Comparison of ENCODE assay signal across 22 cellular contexts in genomic region chr6:2895072-2895471, GRCh38. TPM values are rescaled to one million over a fixed set of nuclear protein-coding genes. Genes with fewer than 3 reads are reported as not detected.
A peak's percentile ranks its signal among the peaks of the same experiment; 100 is the strongest.
DNase-seq lines count a peak whose midpoint lies in the region; ATAC-seq, FAIRE-seq and TF ChIP-seq lines count a peak whose summit lies in the region.
"Had no signal": no experiment of that assay in that cellular context is flagged by ENCODE, and none has a peak within 500 bp of the region (broad histone marks: within the 10 kb centered on the region; RNA-seq: fewer than 3 reads in every experiment).

No MANE protein-coding gene starts in this region.

- H3K27me3 ChIP-seq in DOHH2 (ENCODE audit: control insufficient read depth, low read length) = no peaks in the 10 kb centered on the region
- H3K27me3 ChIP-seq in endodermal cell (ENCODE audit: control insufficient read depth, insufficient read depth, low read length, poor library complexity, severe bottlenecking) = no peaks in the 10 kb centered on the region
- H3K27me3 ChIP-seq: MG63 had no signal

- ATAC-seq in GM19467 (IDR thresholded peaks at IDR 0.05; ENCODE audit: unreplicated experiment) = no peak
- ATAC-seq: HCT116 had no signal

- TF ChIP-seq CTCF in DOHH2 (IDR thresholded peaks at IDR 0.05; ENCODE audit: low read depth, low read length, poor library complexity, severe bottlenecking) = no peak
- no peak for TF ChIP-seq CTCF in endodermal cell (conservative IDR thresholded peaks at IDR 0.05)
- TF ChIP-seq CTCF in osteocyte (IDR thresholded peaks at IDR 0.05) = no peak

- H4K20me1 ChIP-seq in DOHH2 (ENCODE audit: control insufficient read depth, insufficient read depth, low read depth, low read length) = no peaks in the 10 kb centered on the region

- 92 to 97% methylated on average over 6 of the region's 6 CpGs for WGBS in endodermal cell (ENCODE audit: insufficient coverage in 1 of 2, insufficient read length in 1 of 2), 2 experiments

- H3K9me3 Mint-ChIP-seq in activated naive CD4-positive, alpha-beta T cell treated with anti-CD3 and anti-CD28 coated beads for 36 hours = no peaks in the 10 kb centered on the region
- H3K9me3 Mint-ChIP-seq in endodermal cell (no peaks in the 10 kb centered on the region), osteocyte (ENCODE audit: unreplicated experiment) (no peaks in the 10 kb centered on the region)

- DNase-seq in activated naive CD4-positive, alpha-beta T cell treated with anti-CD3 and anti-CD28 coated beads for 36 hours = no peak
- no peak for DNase-seq in activated naive CD4-positive, alpha-beta T cell treated with Interleukin-2 at 50 U/mL for 16 hours
- DNase-seq in endodermal cell (peak; percentile 31), osteocyte (ENCODE audit: extremely low spot score, unreplicated experiment) (peak; percentile 48), putamen (ENCODE audit: low spot score) (no peak), RCC 7860 (ENCODE audit: low spot score) (no peak)
- DNase-seq: DND-41, GOT3, Kasumi-1, MG63, NCI-H1048, NCI-H1436, NCI-H1930, NCI-H226, NCI-H524, PC-9 had no signal

- H3F3A ChIP-seq in DOHH2 (ENCODE audit: control insufficient read depth, insufficient read depth) = peaks cover 60% of the 10 kb centered on the region

- H3K27ac ChIP-seq in DOHH2 (ENCODE audit: low read depth, low read length) (peak overlapping the region; percentile 91; the same call in 1 of the 2 replicates), endodermal cell (ENCODE audit: low read depth, low read length) (no peak overlapping the region)
- H3K27ac ChIP-seq: BLaER1 treated with 17β-estradiol and CSF1 and Interleukin-3, amounts not matched to agents 10 nM and 100 nM; PC-9 had no signal

- no peak overlapping the region for H3K4me3 Mint-ChIP-seq in activated naive CD4-positive, alpha-beta T cell treated with anti-CD3 and anti-CD28 coated beads for 36 hours
- H3K4me3 Mint-ChIP-seq in endodermal cell (no peak overlapping the region), osteocyte (ENCODE audit: unreplicated experiment) (no peak overlapping the region)

- H3K27me3 Mint-ChIP-seq in activated naive CD4-positive, alpha-beta T cell treated with anti-CD3 and anti-CD28 coated beads for 36 hours (ENCODE audit: low read depth) = no peaks in the 10 kb centered on the region
- H3K27me3 Mint-ChIP-seq in endodermal cell (ENCODE audit: insufficient read depth) = no peaks in the 10 kb centered on the region
- H3K27me3 Mint-ChIP-seq in osteocyte (ENCODE audit: unreplicated experiment) = peaks cover 2% of the 10 kb centered on the region

- no peak for FAIRE-seq in RCC 7860 (lab: Jason Lieb, UNC)
- FAIRE-seq: G401.6, GM19239 had no signal

- no peaks in the 10 kb centered on the region for H3K9me3 ChIP-seq in DOHH2 (ENCODE audit: control insufficient read depth, insufficient read depth, low read length)
- no peaks in the 10 kb centered on the region for H3K9me3 ChIP-seq in endodermal cell (ENCODE audit: control insufficient read depth, low read length)
- H3K9me3 ChIP-seq: MG63 had no signal

- CTCF ChIA-PET in activated naive CD4-positive, alpha-beta T cell treated with anti-CD3 and anti-CD28 coated beads for 36 hours (lab: Charles Lee) = no interaction called here

- H3K36me3 Mint-ChIP-seq in activated naive CD4-positive, alpha-beta T cell treated with anti-CD3 and anti-CD28 coated beads for 36 hours (ENCODE audit: low read depth) = peaks cover 84% of the 10 kb centered on the region
- peaks cover 87% of the 10 kb centered on the region for H3K36me3 Mint-ChIP-seq in endodermal cell (ENCODE audit: low read depth)
- no peaks in the 10 kb centered on the region for H3K36me3 Mint-ChIP-seq in osteocyte (ENCODE audit: unreplicated experiment)

- H3K79me2 ChIP-seq in DOHH2 (ENCODE audit: control insufficient read depth, low read length) = peaks cover 80% of the 10 kb centered on the region

- H3K27ac Mint-ChIP-seq in activated naive CD4-positive, alpha-beta T cell treated with anti-CD3 and anti-CD28 coated beads for 36 hours = peak overlapping the region; percentile 96
- peak overlapping the region; percentile 64 for H3K27ac Mint-ChIP-seq in endodermal cell
- no peak overlapping the region for H3K27ac Mint-ChIP-seq in osteocyte (ENCODE audit: unreplicated experiment)

- peaks cover 93% of the 10 kb centered on the region for H3K36me3 ChIP-seq in DOHH2 (ENCODE audit: control insufficient read depth, low read length)
- H3K36me3 ChIP-seq in endodermal cell (ENCODE audit: control insufficient read depth, insufficient read depth, low read length) = peaks cover 96% of the 10 kb centered on the region
- H3K36me3 ChIP-seq: MG63 had no signal

- H3K4me3 ChIP-seq in DOHH2 (ENCODE audit: low read length) = no peak overlapping the region
- H3K4me3 ChIP-seq in endodermal cell (ENCODE audit: low read length) = no peak overlapping the region
- H3K4me3 ChIP-seq: BLaER1 treated with 17β-estradiol and CSF1 and Interleukin-3, amounts not matched to agents 10 nM and 100 nM; MG63; PC-9 had no signal

- no peak overlapping the region for H3K9ac ChIP-seq in endodermal cell (ENCODE audit: extremely low read depth, low read length, poor library complexity, severe bottlenecking)
- H3K9ac ChIP-seq: BLaER1 treated with 17β-estradiol and CSF1 and Interleukin-3, amounts not matched to agents 10 nM and 100 nM had no signal

- H3K4me2 ChIP-seq in DOHH2 (ENCODE audit: low read length) = no peak overlapping the region
- H3K4me2 ChIP-seq: PC-9 had no signal

- H3K4me1 Mint-ChIP-seq in activated naive CD4-positive, alpha-beta T cell treated with anti-CD3 and anti-CD28 coated beads for 36 hours (ENCODE audit: low read depth) = peaks cover 81% of the 10 kb centered on the region
- H3K4me1 Mint-ChIP-seq in endodermal cell (peaks cover 23% of the 10 kb centered on the region), osteocyte (ENCODE audit: unreplicated experiment) (no peaks in the 10 kb centered on the region)

- no peaks in the 10 kb centered on the region for H3K9me2 ChIP-seq in DOHH2 (replicated peaks; ENCODE audit: control insufficient read depth, low read length)

- intact Hi-C loops in activated naive CD4-positive, alpha-beta T cell treated with anti-CD3 and anti-CD28 coated beads for 36 hours (cut with micrococcal nuclease) = no loop called here

- H3K4me1 ChIP-seq in DOHH2 (ENCODE audit: control insufficient read depth, low read length) (peaks cover 98% of the 10 kb centered on the region), endodermal cell (ENCODE audit: control insufficient read depth, insufficient read depth, low read length) (no peaks in the 10 kb centered on the region)

RNA-seq across cellular contexts. Expression of gene SERPINB9, which starts 8.0 kb away (rescaled TPM):
- 10 to 100 TPM; 72.2 to 75.8 TPM for total RNA-seq in activated naive CD4-positive, alpha-beta T cell treated with anti-CD3 and anti-CD28 coated beads for 36 hours
- total RNA-seq in endodermal cell (100 to 1,000 TPM; 192 to 390 TPM), osteocyte (0.34 and 0.48 TPM in 2 replicates)
- polyA plus RNA-seq in endodermal cell (2013, experiment 1 of 2) = 39.8 TPM
- polyA plus RNA-seq in endodermal cell (2013, experiment 2 of 2) = 48.5 TPM

RNA-seq across cellular contexts. Expression of gene SERPINB1, which starts 53.4 kb away (rescaled TPM):
- 100 to 1,000 TPM; 200 to 208 TPM for total RNA-seq in activated naive CD4-positive, alpha-beta T cell treated with anti-CD3 and anti-CD28 coated beads for 36 hours
- total RNA-seq in endodermal cell = 10 to 100 TPM; 30.6 to 38.5 TPM
- 14.1 TPM for polyA plus RNA-seq in endodermal cell (2013, experiment 1 of 2)
- polyA plus RNA-seq in endodermal cell (2013, experiment 2 of 2) = 18.4 TPM
- total RNA-seq in osteocyte = 13.7 and 14.8 TPM in 2 replicates

Comparison
In these comparisons a context has a peak if more than half of its experiments do, and no peak if none do; other contexts are left out.
1. DNase-seq: peak in endodermal cell (single experiment) and osteocyte (single experiment); none in activated naive CD4-positive, alpha-beta T cell treated with anti-CD3 and anti-CD28 coated beads for 36 hours (single experiment), activated naive CD4-positive, alpha-beta T cell treated with Interleukin-2 at 50 U/mL for 16 hours (single experiment), putamen (single experiment) and RCC 7860 (single experiment).
2. RNA of gene SERPINB9, which starts 8.0 kb away (total RNA-seq): 192 to 390 TPM in endodermal cell and 72.2 to 75.8 TPM in activated naive CD4-positive, alpha-beta T cell treated with anti-CD3 and anti-CD28 coated beads for 36 hours; 0.34 to 0.48 TPM in osteocyte; every median in the first group is over 10 times any median in the second.
3. RNA of gene SERPINB1, which starts 53.4 kb away (total RNA-seq): 200 to 208 TPM in activated naive CD4-positive, alpha-beta T cell treated with anti-CD3 and anti-CD28 coated beads for 36 hours; 30.6 to 38.5 TPM in endodermal cell and 13.7 to 14.8 TPM in osteocyte; every median in the first group is over 4 times any median in the second.